8 cellular contexts compared by ENCODE assay signal in the genomic region with DNA sequence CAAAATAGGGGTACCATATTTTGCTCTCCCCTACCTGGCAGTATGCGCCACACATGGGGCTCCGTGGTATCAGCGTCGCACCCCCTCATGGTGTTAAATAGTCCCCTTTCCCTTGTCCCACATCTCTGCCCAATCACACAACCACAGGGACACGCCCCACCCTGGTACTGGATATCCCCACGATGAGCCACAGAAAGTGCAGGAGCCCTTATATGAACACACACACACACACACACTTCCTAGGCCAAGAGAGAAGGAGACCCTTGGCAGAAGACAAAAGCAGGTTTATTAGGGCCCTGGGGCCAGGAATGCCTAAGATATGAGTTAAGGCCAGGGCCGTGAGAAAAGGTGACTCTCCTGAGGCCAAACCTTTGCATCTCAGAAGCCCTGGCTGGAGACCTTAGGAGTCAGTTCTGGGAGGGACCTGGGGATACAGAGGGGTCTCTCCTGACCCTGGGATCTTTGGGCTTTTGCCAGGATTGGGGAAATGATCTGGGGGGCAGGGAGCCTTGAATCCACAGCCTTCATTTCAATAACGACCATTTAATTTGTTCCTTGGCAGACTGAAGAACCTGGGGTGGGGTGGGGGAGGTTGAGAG. TPM values are rescaled to one million over a fixed set of nuclear protein-coding genes. Genes with fewer than 3 reads are reported as not detected.
A peak's percentile ranks its signal among the peaks of the same experiment; 100 is the strongest.
DNase-seq lines count a peak whose midpoint lies in the region; ATAC-seq and TF ChIP-seq lines count a peak whose summit lies in the region.

No MANE protein-coding gene starts in this region.

- intact Hi-C loops in activated CD4-positive, alpha-beta T cell treated with anti-CD3 and anti-CD28 coated beads, Interleukin-2, amount 10 ng/mL, durations not matched to agents 24 days and 14 days (cut with micrococcal nuclease), result loop anchor here (1.0 to 10.0 kb wide), 8 partner anchors 11 to 592 kb away; partner anchors contain the start of genes CBX1, COPZ2 and NFE2L1

- TF ChIP-seq CTCF in suprapubic skin (IDR thresholded peaks at IDR 0.05), result no peak

- no peaks in the 10 kb centered on the region for H3K36me3 ChIP-seq in suprapubic skin

- peak; percentile 70 for DNase-seq in activated CD4-positive, alpha-beta T cell treated with anti-CD3 and anti-CD28 coated beads, Interleukin-2, amount 10 ng/mL, durations not matched to agents 24 days and 14 days
- no peak for DNase-seq in activated CD4-positive, alpha-beta T cell treated with anti-CD3 and anti-CD28 coated beads, Interleukin-2, amount 50 U/mL, for 1 hour
- DNase-seq in activated CD4-positive, alpha-beta memory T cell treated with anti-CD3 and anti-CD28 coated beads, Interleukin-2, amount 10 ng/mL, durations not matched to agents 7 days and 5 days, result no peak
- DNase-seq in islet precursor cell (peak; percentile 95), suprapubic skin (ENCODE audit: low spot score in 2 of 2) (no peak), AML-193 (lab: John Stamatoyannopoulos, UW) (no peak), cerebellum (ENCODE audit: low spot score) (no peak)

- H3K4me3 Mint-ChIP-seq in activated CD4-positive, alpha-beta T cell treated with anti-CD3 and anti-CD28 coated beads, Interleukin-2, amount 10 ng/mL, durations not matched to agents 24 days and 14 days, result peak overlapping the region; percentile 88
- H3K4me3 Mint-ChIP-seq in activated CD4-positive, alpha-beta memory T cell treated with anti-CD3 and anti-CD28 coated beads, Interleukin-2, amount 10 ng/mL, durations not matched to agents 7 days and 5 days, result peak overlapping the region; percentile 86

- H3K4me1 ChIP-seq in suprapubic skin, result peaks cover 63% of the 10 kb centered on the region

- no peak for TF ChIP-seq POLR2A in suprapubic skin (IDR thresholded peaks at IDR 0.05)

- H3K27ac ChIP-seq in suprapubic skin, result peak overlapping the region; percentile 80

- WGBS in suprapubic skin, result 9% methylated on average over 8 of the region's 8 CpGs

- no peaks in the 10 kb centered on the region for H3K36me3 Mint-ChIP-seq in activated CD4-positive, alpha-beta T cell treated with anti-CD3 and anti-CD28 coated beads, Interleukin-2, amount 10 ng/mL, durations not matched to agents 24 days and 14 days (ENCODE audit: low read depth)
- H3K36me3 Mint-ChIP-seq in activated CD4-positive, alpha-beta memory T cell treated with anti-CD3 and anti-CD28 coated beads, Interleukin-2, amount 10 ng/mL, durations not matched to agents 7 days and 5 days (ENCODE audit: low read depth), result peaks cover 2% of the 10 kb centered on the region

- POLR2A ChIA-PET in activated CD4-positive, alpha-beta memory T cell treated with anti-CD3 and anti-CD28 coated beads, Interleukin-2, amount 10 ng/mL, durations not matched to agents 7 days and 5 days (lab: Charles Lee), result interaction anchor here (0.7 to 2.9 kb wide), 9 partner anchors 10 to 107 kb away, joined by 3 to 45 read pairs (median 3); partner anchors contain the start of genes CBX1 and NFE2L1

- CTCF ChIA-PET in activated CD4-positive, alpha-beta memory T cell treated with anti-CD3 and anti-CD28 coated beads, Interleukin-2, amount 10 ng/mL, durations not matched to agents 7 days and 5 days (lab: Charles Lee), result interaction anchor here (0.6 to 4.2 kb wide), 38 partner anchors 10 to 1025 kb away, joined by 3 to 94 read pairs (median 5); partner anchors contain the start of genes CDK5RAP3, COPZ2, NFE2L1 and PNPO

- peaks cover 28% of the 10 kb centered on the region for H3K4me1 Mint-ChIP-seq in activated CD4-positive, alpha-beta T cell treated with anti-CD3 and anti-CD28 coated beads, Interleukin-2, amount 10 ng/mL, durations not matched to agents 24 days and 14 days
- peaks cover 38% of the 10 kb centered on the region for H3K4me1 Mint-ChIP-seq in activated CD4-positive, alpha-beta memory T cell treated with anti-CD3 and anti-CD28 coated beads, Interleukin-2, amount 10 ng/mL, durations not matched to agents 7 days and 5 days

- H3K9me3 ChIP-seq in suprapubic skin, result no peaks in the 10 kb centered on the region

- ATAC-seq in HG02623 (IDR thresholded peaks at IDR 0.05; ENCODE audit: unreplicated experiment), result no peak

- no peak for TF ChIP-seq EP300 in suprapubic skin (IDR thresholded peaks at IDR 0.05)

- no peaks in the 10 kb centered on the region for H3K9me3 Mint-ChIP-seq in activated CD4-positive, alpha-beta T cell treated with anti-CD3 and anti-CD28 coated beads, Interleukin-2, amount 10 ng/mL, durations not matched to agents 24 days and 14 days
- H3K9me3 Mint-ChIP-seq in activated CD4-positive, alpha-beta memory T cell treated with anti-CD3 and anti-CD28 coated beads, Interleukin-2, amount 10 ng/mL, durations not matched to agents 7 days and 5 days, result no peaks in the 10 kb centered on the region

- peak overlapping the region; percentile 51 for H3K4me3 ChIP-seq in suprapubic skin

- H3K27me3 ChIP-seq in suprapubic skin, result no peaks in the 10 kb centered on the region

- no peak overlapping the region for H3K27ac Mint-ChIP-seq in activated CD4-positive, alpha-beta T cell treated with anti-CD3 and anti-CD28 coated beads, Interleukin-2, amount 10 ng/mL, durations not matched to agents 24 days and 14 days
- no peak overlapping the region for H3K27ac Mint-ChIP-seq in activated CD4-positive, alpha-beta memory T cell treated with anti-CD3 and anti-CD28 coated beads, Interleukin-2, amount 10 ng/mL, durations not matched to agents 7 days and 5 days

- peaks cover 22% of the 10 kb centered on the region for H3K27me3 Mint-ChIP-seq in activated CD4-positive, alpha-beta T cell treated with anti-CD3 and anti-CD28 coated beads, Interleukin-2, amount 10 ng/mL, durations not matched to agents 24 days and 14 days
- peaks cover 22% of the 10 kb centered on the region for H3K27me3 Mint-ChIP-seq in activated CD4-positive, alpha-beta memory T cell treated with anti-CD3 and anti-CD28 coated beads, Interleukin-2, amount 10 ng/mL, durations not matched to agents 7 days and 5 days

RNA-seq across cellular contexts. Expression of gene COPZ2, which starts 11.6 kb away (rescaled TPM):
- 4.4 and 4.5 TPM in 2 replicates for total RNA-seq in activated CD4-positive, alpha-beta T cell treated with anti-CD3 and anti-CD28 coated beads, Interleukin-2, amount 10 ng/mL, durations not matched to agents 24 days and 14 days
- total RNA-seq in activated CD4-positive, alpha-beta memory T cell treated with anti-CD3 and anti-CD28 coated beads, Interleukin-2, amount 10 ng/mL, durations not matched to agents 7 days and 5 days, result 10 to 100 TPM in 1 of 2 experiments, 1 to 10 TPM in 1; 7.4 to 11.5 TPM
- 10 to 100 TPM in 3 of 4 donors, 1 to 10 TPM in 1; 9.7 to 17.2 (median 12.5) TPM for total RNA-seq in suprapubic skin
- total RNA-seq in cerebellum, result 2.9 TPM

RNA-seq across cellular contexts. Expression of gene NFE2L1, which starts 22.2 kb away (rescaled TPM):
- 85.2 and 93.1 TPM in 2 replicates for total RNA-seq in activated CD4-positive, alpha-beta T cell treated with anti-CD3 and anti-CD28 coated beads, Interleukin-2, amount 10 ng/mL, durations not matched to agents 24 days and 14 days
- total RNA-seq in activated CD4-positive, alpha-beta memory T cell treated with anti-CD3 and anti-CD28 coated beads, Interleukin-2, amount 10 ng/mL, durations not matched to agents 7 days and 5 days, result 10 to 100 TPM; 69.4 to 70.2 TPM
- 100 to 1,000 TPM in 2 of 4 donors, 10 to 100 TPM in 2; 89.9 to 250 (median 138) TPM for total RNA-seq in suprapubic skin
- 45.1 TPM for total RNA-seq in cerebellum

RNA-seq across cellular contexts. Expression of gene CDK5RAP3, which starts 55.1 kb away (rescaled TPM):
- total RNA-seq in activated CD4-positive, alpha-beta T cell treated with anti-CD3 and anti-CD28 coated beads, Interleukin-2, amount 10 ng/mL, durations not matched to agents 24 days and 14 days, result 192 and 202 TPM in 2 replicates
- 100 to 1,000 TPM; 194 to 205 TPM for total RNA-seq in activated CD4-positive, alpha-beta memory T cell treated with anti-CD3 and anti-CD28 coated beads, Interleukin-2, amount 10 ng/mL, durations not matched to agents 7 days and 5 days
- total RNA-seq in suprapubic skin (100 to 1,000 TPM; 100 to 296 (median 142) TPM), cerebellum (80.0 TPM)

Comparison
In these comparisons a context has a peak if more than half of its experiments do, and no peak if none do; other contexts are left out.
1. DNase-seq: peak in activated CD4-positive, alpha-beta T cell treated with anti-CD3 and anti-CD28 coated beads, Interleukin-2, amount 10 ng/mL, durations not matched to agents 24 days and 14 days (single experiment) and islet precursor cell (single experiment); none in activated CD4-positive, alpha-beta T cell treated with anti-CD3 and anti-CD28 coated beads, Interleukin-2, amount 50 U/mL, for 1 hour (single experiment), activated CD4-positive, alpha-beta memory T cell treated with anti-CD3 and anti-CD28 coated beads, Interleukin-2, amount 10 ng/mL, durations not matched to agents 7 days and 5 days (single experiment), suprapubic skin (0 of 2), AML-193 (0 of 2) and cerebellum (single experiment).